8 cellular contexts compared by ENCODE assay signal in the genomic region with DNA sequence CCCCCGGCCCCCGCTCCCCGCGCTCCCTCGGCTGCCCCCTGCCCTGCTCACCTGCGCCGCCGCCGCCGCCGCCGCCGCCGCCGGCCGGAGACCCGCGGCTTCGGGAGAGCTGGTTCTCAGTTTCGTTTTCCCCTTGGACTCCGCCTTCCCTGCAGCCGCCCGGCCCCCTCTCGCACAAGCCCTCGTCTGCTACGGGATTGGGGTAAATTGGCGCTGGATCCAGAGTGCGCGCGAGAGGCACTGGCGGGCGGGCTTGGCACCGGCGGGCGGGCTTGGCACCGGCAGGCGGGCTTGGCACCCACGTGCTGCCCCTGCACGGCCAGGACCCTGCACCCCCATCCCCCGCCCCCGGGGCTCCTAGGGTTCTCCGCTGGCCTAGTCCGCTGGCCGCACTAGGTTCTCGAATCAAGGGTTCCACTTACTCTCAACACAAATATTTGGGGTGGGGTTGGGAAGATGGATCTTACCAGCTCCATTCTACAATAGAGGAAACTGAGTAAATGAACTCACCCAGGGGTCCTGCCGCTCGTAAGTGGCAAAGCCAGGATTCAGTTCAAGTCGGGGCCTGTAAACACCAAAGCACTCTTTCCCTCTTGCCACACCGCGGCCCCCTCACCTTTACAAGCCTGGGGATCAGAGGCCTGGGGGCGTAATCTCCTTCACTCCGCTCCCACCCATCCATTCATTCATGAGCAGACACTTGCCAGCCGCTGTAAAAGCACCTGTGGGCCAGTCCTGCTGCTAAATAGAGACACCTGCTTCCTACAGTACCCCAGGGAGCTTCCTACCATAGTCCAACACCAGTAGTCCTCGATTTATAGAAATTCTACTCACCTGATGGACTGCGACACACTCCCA. TPM values are rescaled to one million over a fixed set of nuclear protein-coding genes. Genes with fewer than 3 reads are reported as not detected.
DNase-seq lines count a peak whose midpoint lies in the region; TF ChIP-seq lines count a peak whose summit lies in the region.

A gene (minus strand): TSS at position 124 of the 858 bp plus-strand sequence. CDS start 9,174 bp downstream, outside the sequence.

- TF ChIP-seq RAD21 in SK-N-SH (IDR thresholded peaks at IDR 0.05; ENCODE audit: low read length), result no peak

- no peaks in the 10 kb centered on the region for H3K36me3 ChIP-seq in GM06990 (ENCODE audit: control insufficient read depth, insufficient read depth, low read length)
- H3K36me3 ChIP-seq in SK-N-SH (replicated peaks in 1 of 2; ENCODE audit: control insufficient read depth in 1 of 2, insufficient read depth in 2 of 2, low read length in 1 of 2), result peaks cover 0 to 9% of the 10 kb centered on the region in 2 experiments

- H3K9me3 ChIP-seq in SK-N-SH, result no peaks in the 10 kb centered on the region

- POLR2A ChIA-PET in SK-N-SH (lab: Yijun Ruan, JAX), result interaction anchor here (1.0 to 2.0 kb wide), 4 partner anchors 11 to 168 kb away, joined by 3 to 5 read pairs (median 4); a partner anchor contains a TSS

- peak within 1 kb of the TSS; percentile 87 for H3K9ac ChIP-seq in SK-N-SH

- H3K4me3 ChIP-seq in GM06990 (replicated peaks; ENCODE audit: low read depth, low read length) (peak within 1 kb of the TSS; percentile 87), NB4 (ENCODE audit: low read depth, low read length) (peak within 1 kb of the TSS; percentile 93), SK-N-SH (ENCODE audit: low read depth in 2 of 2, low read length in 1 of 2) (peak within 1 kb of the TSS; percentile 68)

- DNase-seq in GM06990 (ENCODE audit: extremely low read depth, insufficient read length) (peak; percentile 86), HFFc6 (peak; percentile 84), NB4 (ENCODE audit: low read depth) (peak; percentile 92), SK-N-SH (peak; percentile 100), globus pallidus (ENCODE audit: low spot score) (peak; percentile 68), occipital lobe (lab: John Stamatoyannopoulos, UW) (peak; percentile 79), superior temporal gyrus (ENCODE audit: extremely low spot score) (peak; percentile 53)
- DNase-seq in activated naive CD4-positive, alpha-beta T cell treated with anti-CD3 and anti-CD28 coated beads, Interleukin-2, amount 10 ng/mL, durations not matched to agents 7 days and 5 days, result peak; percentile 92

- H3K27ac ChIP-seq in SK-N-SH (ENCODE audit: low read depth in 2 of 2, low read length in 1 of 2), result peak within 1 kb of the TSS; percentile 74 to 77

- peaks cover 2% of the 10 kb centered on the region; the same call in 1 of the 2 replicates for H3K27me3 Mint-ChIP-seq in HFFc6 (ENCODE audit: insufficient read depth)
- H3K27me3 Mint-ChIP-seq in activated naive CD4-positive, alpha-beta T cell treated with anti-CD3 and anti-CD28 coated beads, Interleukin-2, amount 10 ng/mL, durations not matched to agents 7 days and 5 days, result no peaks in the 10 kb centered on the region

- H3K27me3 ChIP-seq in GM06990 (replicated peaks; ENCODE audit: control insufficient read depth, insufficient read depth, low read length), result no peaks in the 10 kb centered on the region
- H3K27me3 ChIP-seq in SK-N-SH (ENCODE audit: insufficient read depth), result no peaks in the 10 kb centered on the region

- peaks cover 39% of the 10 kb centered on the region for H3K4me1 Mint-ChIP-seq in HFFc6 (ENCODE audit: low read depth)
- peaks cover 46% of the 10 kb centered on the region for H3K4me1 Mint-ChIP-seq in activated naive CD4-positive, alpha-beta T cell treated with anti-CD3 and anti-CD28 coated beads, Interleukin-2, amount 10 ng/mL, durations not matched to agents 7 days and 5 days

- H3K4me1 ChIP-seq in SK-N-SH (ENCODE audit: control insufficient read depth in 1 of 2, insufficient read depth in 2 of 2, low read depth in 1 of 2, low read length in 1 of 2), result peaks cover 10 to 15% of the 10 kb centered on the region in 2 experiments; a peak in 3 of 4 replicates

- H3K4me3 Mint-ChIP-seq in HFFc6, result peak within 1 kb of the TSS; percentile 99
- H3K4me3 Mint-ChIP-seq in activated naive CD4-positive, alpha-beta T cell treated with anti-CD3 and anti-CD28 coated beads, Interleukin-2, amount 10 ng/mL, durations not matched to agents 7 days and 5 days, result peak within 1 kb of the TSS; percentile 97

- peak within 1 kb of the TSS; percentile 89 for H2AFZ ChIP-seq in SK-N-SH (ENCODE audit: low read depth)

- TF ChIP-seq EP300 in SK-N-SH (IDR thresholded peaks at IDR 0.05; ENCODE audit: borderline replicate concordance in 1 of 2, low read depth in 1 of 2, low read length in 1 of 2), result peak in 1 of 2 experiments; percentile 55; a peak in 1 of 4 replicates

- peaks cover 12% of the 10 kb centered on the region for H3K9me3 Mint-ChIP-seq in HFFc6
- no peaks in the 10 kb centered on the region for H3K9me3 Mint-ChIP-seq in activated naive CD4-positive, alpha-beta T cell treated with anti-CD3 and anti-CD28 coated beads, Interleukin-2, amount 10 ng/mL, durations not matched to agents 7 days and 5 days

- H4K20me1 ChIP-seq in SK-N-SH (ENCODE audit: insufficient read depth), result no peaks in the 10 kb centered on the region

- 27% methylated on average over 35 of the region's 55 CpGs for WGBS in SK-N-SH (ENCODE audit: low lambda C conversion rate)

- TF ChIP-seq CTCF in GM06990 (IDR thresholded peaks at IDR 0.05; ENCODE audit: insufficient read depth, low read length, poor library complexity, severe bottlenecking), result no peak
- TF ChIP-seq CTCF in HFFc6 (IDR thresholded peaks at IDR 0.05), result no peak
- TF ChIP-seq CTCF in NB4 (IDR thresholded peaks at IDR 0.05; ENCODE audit: low read depth, low read length), result no peak
- TF ChIP-seq CTCF in SK-N-SH (IDR thresholded peaks at IDR 0.05), result no peak

- H3K79me2 ChIP-seq in SK-N-SH (ENCODE audit: insufficient read depth), result peaks cover 46% of the 10 kb centered on the region

- peak within 1 kb of the TSS; percentile 96 for H3K27ac Mint-ChIP-seq in HFFc6
- H3K27ac Mint-ChIP-seq in activated naive CD4-positive, alpha-beta T cell treated with anti-CD3 and anti-CD28 coated beads, Interleukin-2, amount 10 ng/mL, durations not matched to agents 7 days and 5 days, result peak within 1 kb of the TSS; percentile 88

- peaks cover 27% of the 10 kb centered on the region for H3K36me3 Mint-ChIP-seq in HFFc6 (ENCODE audit: low read depth)
- H3K36me3 Mint-ChIP-seq in activated naive CD4-positive, alpha-beta T cell treated with anti-CD3 and anti-CD28 coated beads, Interleukin-2, amount 10 ng/mL, durations not matched to agents 7 days and 5 days, result peaks cover 25% of the 10 kb centered on the region

- no peaks in the 10 kb centered on the region for H3F3A ChIP-seq in SK-N-SH (replicated peaks; ENCODE audit: insufficient read depth)

- peak within 1 kb of the TSS; percentile 86 for H3K4me2 ChIP-seq in SK-N-SH

- no peaks in the 10 kb centered on the region for H3K9me2 ChIP-seq in SK-N-SH

- TF ChIP-seq POLR2A in NB4 (IDR thresholded peaks at IDR 0.05; ENCODE audit: extremely low read depth, insufficient read length), result peak; percentile 42

- CTCF ChIA-PET in SK-N-SH (lab: Yijun Ruan, JAX), result interaction anchor here (0.8 to 5.3 kb wide), 6 partner anchors 11 to 723 kb away, joined by 3 to 57 read pairs (median 4); no protein-coding TSS in a partner anchor
- CTCF ChIA-PET in activated naive CD4-positive, alpha-beta T cell treated with anti-CD3 and anti-CD28 coated beads, Interleukin-2, amount 10 ng/mL, durations not matched to agents 7 days and 5 days (lab: Charles Lee), result interaction anchor here (1.2 to 1.7 kb wide), 3 partner anchors 11 to 206 kb away, joined by 3 to 10 read pairs (median 4); no protein-coding TSS in a partner anchor

TF ChIP-seq in SK-N-SH, 30 proteins besides CTCF, POLR2A, EP300 and RAD21 (continues in another document):
- TF ChIP-seq FOXJ3 (CRISPR knock-in tag; IDR thresholded peaks at IDR 0.05) (no peak), TCF12 (IDR thresholded peaks at IDR 0.05) (no peak), RCOR1 (IDR thresholded peaks at IDR 0.05; ENCODE audit: low read length) (peak; percentile 47; the same call in 1 of the 2 replicates), MXI1 (IDR thresholded peaks at IDR 0.05; ENCODE audit: low read depth, low read length) (peak; percentile 89), MEF2A (IDR thresholded peaks at IDR 0.05; ENCODE audit: borderline replicate concordance, low read depth) (no peak), ELF1 (IDR thresholded peaks at IDR 0.05) (no peak), CHD2 (IDR thresholded peaks at IDR 0.05; ENCODE audit: low read length, partially characterized antibody) (peak; percentile 98), GATA2 (CRISPR knock-in tag; IDR thresholded peaks at IDR 0.05) (no peak), SIN3A (IDR thresholded peaks at IDR 0.05; ENCODE audit: borderline replicate concordance, low read depth, low read length) (peak; percentile 64; the same call in 1 of the 2 replicates)
- TF ChIP-seq, protein P1, sequence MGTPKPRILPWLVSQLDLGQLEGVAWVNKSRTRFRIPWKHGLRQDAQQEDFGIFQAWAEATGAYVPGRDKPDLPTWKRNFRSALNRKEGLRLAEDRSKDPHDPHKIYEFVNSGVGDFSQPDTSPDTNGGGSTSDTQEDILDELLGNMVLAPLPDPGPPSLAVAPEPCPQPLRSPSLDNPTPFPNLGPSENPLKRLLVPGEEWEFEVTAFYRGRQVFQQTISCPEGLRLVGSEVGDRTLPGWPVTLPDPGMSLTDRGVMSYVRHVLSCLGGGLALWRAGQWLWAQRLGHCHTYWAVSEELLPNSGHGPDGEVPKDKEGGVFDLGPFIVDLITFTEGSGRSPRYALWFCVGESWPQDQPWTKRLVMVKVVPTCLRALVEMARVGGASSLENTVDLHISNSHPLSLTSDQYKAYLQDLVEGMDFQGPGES (IDR thresholded peaks at IDR 0.05; ENCODE audit: low read depth, low read length), result no peak
- TF ChIP-seq, protein P2, sequence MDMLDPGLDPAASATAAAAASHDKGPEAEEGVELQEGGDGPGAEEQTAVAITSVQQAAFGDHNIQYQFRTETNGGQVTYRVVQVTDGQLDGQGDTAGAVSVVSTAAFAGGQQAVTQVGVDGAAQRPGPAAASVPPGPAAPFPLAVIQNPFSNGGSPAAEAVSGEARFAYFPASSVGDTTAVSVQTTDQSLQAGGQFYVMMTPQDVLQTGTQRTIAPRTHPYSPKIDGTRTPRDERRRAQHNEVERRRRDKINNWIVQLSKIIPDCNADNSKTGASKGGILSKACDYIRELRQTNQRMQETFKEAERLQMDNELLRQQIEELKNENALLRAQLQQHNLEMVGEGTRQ (IDR thresholded peaks at IDR 0.05; ENCODE audit: borderline replicate concordance, low read depth, low read length), result no peak

RNA-seq across cellular contexts. Expression of the gene that starts here (rescaled TPM):
- total RNA-seq in HFFc6 (2021; fragmentation: NEBNext Ultra II Directional; extraction: Animal tissue kit (Norgen Biotek cat#: 25700)), result 10 to 100 TPM; 42.7 to 55.2 (median 45.7) TPM
- 9.0 and 9.4 TPM in 2 replicates for polyA plus RNA-seq in SK-N-SH (2012; rRNA removed)
- polyA plus RNA-seq in SK-N-SH (2012; cell fraction: cytosol; rRNA removed), result 11.2 and 12.1 TPM in 2 replicates
- 6.1 and 9.9 TPM in 2 replicates for polyA plus RNA-seq in SK-N-SH (2012; cell fraction: nucleus; rRNA removed)
- 48.7 TPM for total RNA-seq in occipital lobe

Comparison
In these comparisons a context has a peak if more than half of its experiments do, and no peak if none do; other contexts are left out.
1. Peak in every context shown above with its lines: DNase-seq, H3K4me3 ChIP-seq and H3K27ac ChIP-seq.